Comparison of ENCODE assay signal across 8 cellular contexts in genomic region chr2:195559431-195559914, GRCh38.
DNase-seq lines count a peak whose midpoint lies in the region; ATAC-seq and TF ChIP-seq lines count a peak whose summit lies in the region.

No MANE protein-coding gene starts in this region.

- peak; percentile 88 for ATAC-seq in HG02973 (IDR thresholded peaks at IDR 0.05; ENCODE audit: unreplicated experiment)
- ATAC-seq in PC-3 = peak; percentile 48

- peak overlapping the region; percentile 65 for H3K9ac ChIP-seq in PC-3 (ENCODE audit: low read length)

- no peaks in the 10 kb centered on the region for H3K9me2 ChIP-seq in PC-3 (replicated peaks; ENCODE audit: low read length)

- peaks cover 47% of the 10 kb centered on the region for H3K4me1 ChIP-seq in PC-3 (ENCODE audit: insufficient read depth, low read length)
- peaks cover 5 to 26% (median 21%) of the 10 kb centered on the region in 4 donors for H3K4me1 ChIP-seq in stomach

- CTCF ChIA-PET in PC-3 (lab: Charles Lee) = no interaction called here

- POLR2A ChIA-PET in PC-3 (lab: Charles Lee; ENCODE audit: unreplicated experiment) = no interaction called here

- H3K4me3 Mint-ChIP-seq in activated T-helper 2 cell treated with anti-CD3 and anti-CD28 coated beads, Interferon-gamma antibody, Interleukin-2, Interleukin-4, amounts not matched to agents 10 μg/mL and 5 μg/mL and 100 μg/mL, durations not matched to agents 14 hours and 24 hours and 36 hours (ENCODE audit: low read depth) = peak overlapping the region; percentile 56

- intact Hi-C loops in PC-3 (cut with micrococcal nuclease) = no loop called here
- intact Hi-C loops in activated T-helper 2 cell treated with anti-CD3 and anti-CD28 coated beads, Interferon-gamma antibody, Interleukin-2, Interleukin-4, amounts not matched to agents 10 μg/mL and 5 μg/mL and 100 μg/mL, durations not matched to agents 14 hours and 24 hours and 36 hours (cut with micrococcal nuclease) = loop anchor here (1.0 kb wide), 3 partner anchors 15 to 101 kb away; no protein-coding TSS in a partner anchor
- intact Hi-C loops in stomach (cut with DNase I; ENCODE audit: low total_unique reads) = no loop called here

- no peak overlapping the region for H3K4me3 ChIP-seq in PC-3 (ENCODE audit: low read length)
- H3K4me3 ChIP-seq in stomach = no peak overlapping the region

- TF ChIP-seq CTCF in PC-3 (conservative IDR thresholded peaks at IDR 0.05; ENCODE audit: low read depth, low read length) (no peak), stomach (IDR thresholded peaks at IDR 0.05) (no peak)

- H3K27ac ChIP-seq in PC-3 (ENCODE audit: low read length) = peak overlapping the region; percentile 96
- peak overlapping the region in 4 of 5 donors; percentile 5 to 76 (median 21) for H3K27ac ChIP-seq in stomach

- no peaks in the 10 kb centered on the region for H3K9me3 ChIP-seq in PC-3 (ENCODE audit: low read length)
- no peaks in the 10 kb centered on the region for H3K9me3 ChIP-seq in stomach

- no peaks in the 10 kb centered on the region for H3K36me3 ChIP-seq in PC-3 (ENCODE audit: low read depth, low read length)
- no peaks in the 10 kb centered on the region for H3K36me3 ChIP-seq in stomach

- H3F3A ChIP-seq in PC-3 (ENCODE audit: low read length, unreplicated experiment) = peaks cover 3% of the 10 kb centered on the region

- H3K27me3 Mint-ChIP-seq in activated T-helper 2 cell treated with anti-CD3 and anti-CD28 coated beads, Interferon-gamma antibody, Interleukin-2, Interleukin-4, amounts not matched to agents 10 μg/mL and 5 μg/mL and 100 μg/mL, durations not matched to agents 14 hours and 24 hours and 36 hours (ENCODE audit: low read depth) = no peaks in the 10 kb centered on the region

- H3K4me2 ChIP-seq in PC-3 (ENCODE audit: low read length) = peak overlapping the region; percentile 64

- peaks cover 3% of the 10 kb centered on the region for H3K36me3 Mint-ChIP-seq in activated T-helper 2 cell treated with anti-CD3 and anti-CD28 coated beads, Interferon-gamma antibody, Interleukin-2, Interleukin-4, amounts not matched to agents 10 μg/mL and 5 μg/mL and 100 μg/mL, durations not matched to agents 14 hours and 24 hours and 36 hours (ENCODE audit: low read depth)

- DNase-seq in NCI-H748 (lab: John Stamatoyannopoulos, UW; ENCODE audit: unreplicated experiment) = peak; percentile 42
- DNase-seq in NCI-H748 treated with DMSO at 0.1 percent for 48 hours (lab: John Stamatoyannopoulos, UW) = no peak
- peak; percentile 81 for DNase-seq in PC-3
- DNase-seq in activated T-helper 2 cell treated with anti-CD3 and anti-CD28 coated beads, Interferon-gamma antibody, Interleukin-2, Interleukin-4, amounts not matched to agents 10 μg/mL and 5 μg/mL and 100 μg/mL, durations not matched to agents 14 hours and 24 hours and 36 hours (ENCODE audit: low spot score) = peak; percentile 82
- peak; percentile 60 for DNase-seq in left kidney (ENCODE audit: low read depth, low spot score)
- no peak for DNase-seq in stomach
- DNase-seq in NCI-H2171 (lab: John Stamatoyannopoulos, UW) = no peak

- BruUV-seq in PC-3 (replicated peaks; lab: Mats Ljungman, UMichigan) = no TSS peak

- no peaks in the 10 kb centered on the region for H4K20me1 ChIP-seq in PC-3 (ENCODE audit: low read length)

- H3K27ac Mint-ChIP-seq in activated T-helper 2 cell treated with anti-CD3 and anti-CD28 coated beads, Interferon-gamma antibody, Interleukin-2, Interleukin-4, amounts not matched to agents 10 μg/mL and 5 μg/mL and 100 μg/mL, durations not matched to agents 14 hours and 24 hours and 36 hours = peak overlapping the region; percentile 90

- H3K9me3 Mint-ChIP-seq in activated T-helper 2 cell treated with anti-CD3 and anti-CD28 coated beads, Interferon-gamma antibody, Interleukin-2, Interleukin-4, amounts not matched to agents 10 μg/mL and 5 μg/mL and 100 μg/mL, durations not matched to agents 14 hours and 24 hours and 36 hours = peaks cover 7% of the 10 kb centered on the region

- H3K27me3 ChIP-seq in PC-3 (ENCODE audit: low read length) = no peaks in the 10 kb centered on the region
- no peaks in the 10 kb centered on the region for H3K27me3 ChIP-seq in stomach

- no peaks in the 10 kb centered on the region for H3K79me2 ChIP-seq in PC-3 (ENCODE audit: low read length)

- TF ChIP-seq POLR2A in stomach (IDR thresholded peaks at IDR 0.05) = no peak

- no peak overlapping the region for H2AFZ ChIP-seq in PC-3 (ENCODE audit: low read length)

- no peak for TF ChIP-seq EP300 in stomach (IDR thresholded peaks at IDR 0.05)

- 37 to 55% (median 47%) methylated on average over 5 of the region's 5 CpGs for WGBS in stomach, 5 donors

- peaks cover 57% of the 10 kb centered on the region for H3K4me1 Mint-ChIP-seq in activated T-helper 2 cell treated with anti-CD3 and anti-CD28 coated beads, Interferon-gamma antibody, Interleukin-2, Interleukin-4, amounts not matched to agents 10 μg/mL and 5 μg/mL and 100 μg/mL, durations not matched to agents 14 hours and 24 hours and 36 hours (ENCODE audit: low read depth)

Comparison
In these comparisons a context has a peak if more than half of its experiments do, and no peak if none do; other contexts are left out.
1. DNase-seq: peak in NCI-H748 (single experiment), PC-3 (single experiment), activated T-helper 2 cell treated with anti-CD3 and anti-CD28 coated beads, Interferon-gamma antibody, Interleukin-2, Interleukin-4, amounts not matched to agents 10 μg/mL and 5 μg/mL and 100 μg/mL, durations not matched to agents 14 hours and 24 hours and 36 hours (single experiment) and left kidney (single experiment); none in NCI-H748 treated with DMSO at 0.1 percent for 48 hours (single experiment), stomach (single experiment) and NCI-H2171 (single experiment).